ENCODE assay signal across 13 cellular contexts in genomic region chr5:181235689-181236366, GRCh38. TPM values are rescaled to one million over a fixed set of nuclear protein-coding genes. Genes with fewer than 3 reads are reported as not detected.
DNase-seq lines count a peak whose midpoint lies in the region; ATAC-seq, FAIRE-seq and TF ChIP-seq lines count a peak whose summit lies in the region.
"Had no signal": no experiment of that assay in that cellular context is flagged by ENCODE, and none has a peak within 500 bp of the region (broad histone marks: within the 10 kb centered on the region; RNA-seq: fewer than 3 reads in every experiment).

No MANE protein-coding gene starts in this region.

- RAD21 ChIA-PET in HCT116 (lab: Charles Lee; ENCODE audit: low non-redundant PET in 1 of 2, low total read pairs in 2 of 2, uncharacterized antibody in 2 of 2, unreplicated experiment in 2 of 2) = no interaction called here

- H3K4me1 ChIP-seq in DND-41 (ENCODE audit: insufficient read depth, low read length) (peaks cover 13% of the 10 kb centered on the region), HCT116 (ENCODE audit: control insufficient read depth in 1 of 2, insufficient read depth in 2 of 2, low read length in 2 of 2) (no peaks in the 10 kb centered on the region)

- CTCF ChIA-PET in HCT116 (lab: Charles Lee) = no interaction called here
- CTCF ChIA-PET in activated CD4-positive, alpha-beta memory T cell treated with anti-CD3 and anti-CD28 coated beads for 36 hours (lab: Charles Lee) = interaction anchor here (2.0 kb wide), 1 partner anchor 51 kb away, joined by 5 read pairs; no protein-coding TSS in a partner anchor

- H3K4me1 Mint-ChIP-seq in activated CD4-positive, alpha-beta memory T cell treated with anti-CD3 and anti-CD28 coated beads for 36 hours (ENCODE audit: low read depth) = peaks cover 29% of the 10 kb centered on the region

- H3K4me2 ChIP-seq in DND-41 (ENCODE audit: insufficient read depth, low read length) = no peak overlapping the region
- H3K4me2 ChIP-seq in HCT116 (ENCODE audit: low read length) = no peak overlapping the region

- no peak for TF ChIP-seq RAD21 in HCT116 (IDR thresholded peaks at IDR 0.05; ENCODE audit: low read depth)

- H3K4me3 ChIP-seq in DND-41 (ENCODE audit: low read depth in 1 of 2, low read length in 2 of 2) (no peak overlapping the region), HCT116 (replicated peaks in 1 of 2; ENCODE audit: low read depth in 1 of 2, low read length in 2 of 2) (no peak overlapping the region)
- H3K4me3 ChIP-seq: heart left ventricle had no signal

- H3K27me3 ChIP-seq in DND-41 (ENCODE audit: insufficient read depth, low read length, poor library complexity) (no peaks in the 10 kb centered on the region), HCT116 (ENCODE audit: insufficient read depth, low read length) (no peaks in the 10 kb centered on the region)
- H3K27me3 ChIP-seq: heart left ventricle had no signal

- peak; percentile 38 for TF ChIP-seq POLR2A in HCT116 (IDR thresholded peaks at IDR 0.05; ENCODE audit: borderline replicate concordance, extremely low read depth, insufficient read depth, insufficient read length)

- ATAC-seq in DND-41 (ENCODE audit: insufficient read depth, low read depth) (peak; percentile 16), HCT116 (peak; percentile 10), HG03354 (IDR thresholded peaks at IDR 0.05; ENCODE audit: poor library complexity, severe bottlenecking, unreplicated experiment) (no peak)
- ATAC-seq: heart left ventricle had no signal

- H3K9me2 ChIP-seq in HCT116 (ENCODE audit: insufficient read depth) = no peaks in the 10 kb centered on the region

- H3K36me3 ChIP-seq in DND-41 (ENCODE audit: insufficient read depth, low read length) (peaks cover 87% of the 10 kb centered on the region), HCT116 (ENCODE audit: control insufficient read depth in 1 of 2, insufficient read depth in 2 of 2, low read length in 2 of 2) (peaks cover 42 to 60% of the 10 kb centered on the region in 2 experiments)

- peaks cover 38% of the 10 kb centered on the region for H4K20me1 ChIP-seq in DND-41 (ENCODE audit: insufficient read depth, low read length)
- peaks cover 41% of the 10 kb centered on the region; the same call in 1 of the 2 replicates for H4K20me1 ChIP-seq in HCT116 (ENCODE audit: insufficient read depth)

- no peak for TF ChIP-seq CTCF in DND-41 (IDR thresholded peaks at IDR 0.05; ENCODE audit: borderline replicate concordance, extremely low read depth, low read length, poor library complexity, severe bottlenecking)
- no peak for TF ChIP-seq CTCF in HCT116 (IDR thresholded peaks at IDR 0.05 in 2 of 3, conservative IDR thresholded peaks at IDR 0.05 in 1 of 3; ENCODE audit: borderline replicate concordance in 1 of 3, insufficient read depth in 1 of 3, low read depth in 2 of 3, low read length in 2 of 3)

- H3K27ac Mint-ChIP-seq in activated CD4-positive, alpha-beta memory T cell treated with anti-CD3 and anti-CD28 coated beads for 36 hours = peak overlapping the region; percentile 64

- H3K36me3 Mint-ChIP-seq in activated CD4-positive, alpha-beta memory T cell treated with anti-CD3 and anti-CD28 coated beads for 36 hours = peaks cover 67% of the 10 kb centered on the region

- H3K4me3 Mint-ChIP-seq in activated CD4-positive, alpha-beta memory T cell treated with anti-CD3 and anti-CD28 coated beads for 36 hours = no peak overlapping the region
- H3K4me3 Mint-ChIP-seq: activated CD4-positive, alpha-beta T cell treated with anti-CD3 and anti-CD28 coated beads, Interleukin-2, amount 10 ng/mL, durations not matched to agents 24 days and 14 days had no signal

- no peaks in the 10 kb centered on the region for H3K27me3 Mint-ChIP-seq in activated CD4-positive, alpha-beta memory T cell treated with anti-CD3 and anti-CD28 coated beads for 36 hours
- H3K27me3 Mint-ChIP-seq: activated CD4-positive, alpha-beta T cell treated with anti-CD3 and anti-CD28 coated beads, Interleukin-2, amount 10 ng/mL, durations not matched to agents 24 days and 14 days had no signal

- FAIRE-seq in RCC 7860 (lab: Jason Lieb, UNC) = no peak

- intact Hi-C loops in HCT116 (cut with micrococcal nuclease) = no loop called here
- intact Hi-C loops in activated CD4-positive, alpha-beta memory T cell treated with anti-CD3 and anti-CD28 coated beads for 36 hours (cut with micrococcal nuclease) = no loop called here

- POLR2A ChIA-PET in HCT116 (lab: Charles Lee) = interaction anchor here (1.9 kb wide), 1 partner anchor 12 kb away, joined by 11 read pairs; the partner anchor contains the start of gene TRIM41
- POLR2A ChIA-PET in activated CD4-positive, alpha-beta memory T cell treated with anti-CD3 and anti-CD28 coated beads for 36 hours (lab: Charles Lee) = interaction anchor here (1.0 to 12.0 kb wide), 7 partner anchors 10 to 52 kb away, joined by 4 to 100 read pairs (median 7); partner anchors contain the start of genes TRIM41 and TRIM52

- DNase-seq in DND-41 (no peak), HCT116 (ENCODE audit: low read depth, low spot score) (no peak), myocyte (ENCODE audit: low read depth) (peak; percentile 45), SHP77 treated with DMSO at 0.1 percent for 48 hours (lab: John Stamatoyannopoulos, UW) (no peak), RCC 7860 (ENCODE audit: low spot score) (no peak)
- DNase-seq in activated CD4-positive, alpha-beta memory T cell treated with anti-CD3 and anti-CD28 coated beads for 36 hours = no peak
- DNase-seq: activated CD4-positive, alpha-beta T cell treated with anti-CD3 and anti-CD28 coated beads, Interleukin-2, amount 10 ng/mL, durations not matched to agents 24 days and 14 days; MV-4-11; NCI-H526; stimulated activated CD4-positive, alpha-beta T cell treated with anti-CD3 and anti-CD28 coated beads, Interleukin-4, amount 100 ng/mL, for 4 hours; substantia nigra had no signal

- H3K9me3 ChIP-seq in DND-41 (ENCODE audit: insufficient read depth, low read length, severe bottlenecking) (no peaks in the 10 kb centered on the region), HCT116 (ENCODE audit: control insufficient read depth in 1 of 2, insufficient read depth in 1 of 2, low read depth in 1 of 2, low read length in 2 of 2) (no peaks in the 10 kb centered on the region)
- H3K9me3 ChIP-seq: heart left ventricle had no signal

- H3K9ac ChIP-seq in DND-41 (ENCODE audit: low read depth, low read length) = no peak overlapping the region
- H3K9ac ChIP-seq in HCT116 (ENCODE audit: low read length) = no peak overlapping the region

- no peak overlapping the region for H3K27ac ChIP-seq in DND-41 (ENCODE audit: low read length)
- peak overlapping the region; percentile 1; the same call in 1 of the 2 replicates for H3K27ac ChIP-seq in HCT116 (ENCODE audit: low read depth, low read length)
- H3K27ac ChIP-seq: heart left ventricle had no signal

- H3K9me3 Mint-ChIP-seq in activated CD4-positive, alpha-beta memory T cell treated with anti-CD3 and anti-CD28 coated beads for 36 hours = no peaks in the 10 kb centered on the region
- H3K9me3 Mint-ChIP-seq: activated CD4-positive, alpha-beta T cell treated with anti-CD3 and anti-CD28 coated beads, Interleukin-2, amount 10 ng/mL, durations not matched to agents 24 days and 14 days had no signal

- no TSS peak for BruUV-seq in HCT116 (replicated peaks; lab: Mats Ljungman, UMichigan)

- peaks cover 32% of the 10 kb centered on the region for H3K79me2 ChIP-seq in DND-41 (ENCODE audit: insufficient read depth, low read length)
- H3K79me2 ChIP-seq in HCT116 (ENCODE audit: insufficient read depth, low read length) = peaks cover 42% of the 10 kb centered on the region

- H2AFZ ChIP-seq in DND-41 (ENCODE audit: low read depth, low read length) = no peak overlapping the region
- H2AFZ ChIP-seq in HCT116 (ENCODE audit: low read depth, low read length, poor library complexity, severe bottlenecking) = no peak overlapping the region

TF ChIP-seq in HCT116, 20 proteins besides CTCF, POLR2A, EP300 and RAD21 (continues in another document):
- no peak for TF ChIP-seq ELF1 (IDR thresholded peaks at IDR 0.05; ENCODE audit: borderline replicate concordance, low read depth)
- TF ChIP-seq POLR2AphosphoS5 (IDR thresholded peaks at IDR 0.05; ENCODE audit: low read depth, low read length) = peak; percentile 45
- no peak for TF ChIP-seq TCF7L2 (IDR thresholded peaks at IDR 0.05; ENCODE audit: borderline replicate concordance, extremely low read depth, insufficient read depth, insufficient read length)

RNA-seq across cellular contexts. Expression of gene RACK1, which starts 7.9 kb away (rescaled TPM):
- 2,432 TPM for total RNA-seq in HCT116 (2021; ENCODE audit: unreplicated experiment)
- 5,228 and 5,585 TPM in 2 replicates for polyA plus RNA-seq in HCT116 (2012)
- total RNA-seq in activated CD4-positive, alpha-beta memory T cell treated with anti-CD3 and anti-CD28 coated beads for 36 hours = 1,000 to 10,000 TPM; 2,635 to 2,697 TPM
- total RNA-seq in myocyte = 2,741 and 2,769 TPM in 2 replicates
- 2,253 TPM for polyA plus RNA-seq in myocyte (2012)

RNA-seq across cellular contexts. Expression of gene TRIM41, which starts 12.7 kb away (rescaled TPM):
- 51.8 TPM for total RNA-seq in HCT116 (2021; ENCODE audit: unreplicated experiment)
- polyA plus RNA-seq in HCT116 (2012) = 34.1 and 37.8 TPM in 2 replicates
- total RNA-seq in activated CD4-positive, alpha-beta memory T cell treated with anti-CD3 and anti-CD28 coated beads for 36 hours = 10 to 100 TPM; 35.3 to 36.4 TPM
- 13.4 and 13.8 TPM in 2 replicates for total RNA-seq in myocyte
- 37.3 TPM for polyA plus RNA-seq in myocyte (2012)

RNA-seq across cellular contexts. Expression of gene TRIM52, which starts 25.1 kb away (rescaled TPM):
- 7.6 TPM for total RNA-seq in HCT116 (2021; ENCODE audit: unreplicated experiment)
- polyA plus RNA-seq in HCT116 (2012) = 5.7 and 6.3 TPM in 2 replicates
- total RNA-seq in activated CD4-positive, alpha-beta memory T cell treated with anti-CD3 and anti-CD28 coated beads for 36 hours = 10 to 100 TPM; 10.9 to 11.7 TPM
- 4.3 and 8.0 TPM in 2 replicates for total RNA-seq in myocyte
- polyA plus RNA-seq in myocyte (2012) = 9.4 TPM

RNA-seq across cellular contexts. Expression of gene TRIM7, which starts 30.8 kb away (rescaled TPM):
- 30.2 TPM for total RNA-seq in HCT116 (2021; ENCODE audit: unreplicated experiment)
- polyA plus RNA-seq in HCT116 (2012) = 21.9 and 25.3 TPM in 2 replicates
- total RNA-seq in activated CD4-positive, alpha-beta memory T cell treated with anti-CD3 and anti-CD28 coated beads for 36 hours = 1 to 10 TPM; 2.9 to 3.5 TPM
- total RNA-seq in myocyte = 8.9 and 18.8 TPM in 2 replicates
- polyA plus RNA-seq in myocyte (2012) = 0.96 TPM
